In the genomic region with DNA sequence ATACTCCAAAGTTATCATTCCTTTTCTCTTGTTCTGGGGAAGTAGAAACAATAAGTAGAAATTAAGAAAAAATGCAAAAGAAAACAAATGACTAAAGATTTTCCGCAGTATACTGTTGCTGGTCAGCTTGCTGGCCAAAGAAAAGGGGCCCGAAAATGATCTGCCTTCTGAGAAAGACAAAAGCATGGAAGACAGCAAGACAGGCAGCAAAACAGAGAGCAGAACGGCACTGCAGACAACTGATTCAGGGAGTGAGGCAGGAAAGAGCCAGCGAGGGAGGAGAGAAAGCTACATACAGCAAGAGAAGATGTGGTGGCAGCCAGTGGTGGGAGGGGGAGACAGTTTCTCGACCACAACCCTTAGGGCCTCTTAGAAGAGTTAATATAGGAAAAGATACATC, we compare ENCODE assay signal across 21 cellular contexts. TPM values are rescaled to one million over a fixed set of nuclear protein-coding genes. Genes with fewer than 3 reads are reported as not detected.
A peak's percentile ranks its signal among the peaks of the same experiment; 100 is the strongest.
DNase-seq lines count a peak whose midpoint lies in the region; ATAC-seq lines count a peak whose summit lies in the region.
"Had no signal": no experiment of that assay in that cellular context is flagged by ENCODE, and none has a peak within 500 bp of the region (broad histone marks: within the 10 kb centered on the region; RNA-seq: fewer than 3 reads in every experiment).

No MANE protein-coding gene starts in this region.

- no peaks in the 10 kb centered on the region for H3K9me3 Mint-ChIP-seq in activated naive CD8-positive, alpha-beta T cell (ENCODE audit: low read depth)
- no peaks in the 10 kb centered on the region for H3K9me3 Mint-ChIP-seq in activated naive CD8-positive, alpha-beta T cell treated with anti-CD3 and anti-CD28 coated beads for 36 hours
- H3K9me3 Mint-ChIP-seq in activated naive CD8-positive, alpha-beta T cell treated with anti-CD3 and anti-CD28 coated beads, Interleukin-2, amount 50 U/mL, for 24 hours, result no peaks in the 10 kb centered on the region
- H3K9me3 Mint-ChIP-seq in naive thymus-derived CD4-positive, alpha-beta T cell, result peaks cover 0 to 6% (median 0%) of the 10 kb centered on the region in 11 donors
- H3K9me3 Mint-ChIP-seq: H9, IgD-negative memory B cell had no signal

- H3K4me3 Mint-ChIP-seq in activated naive CD8-positive, alpha-beta T cell, result peak overlapping the region; percentile 28
- H3K4me3 Mint-ChIP-seq in activated naive CD8-positive, alpha-beta T cell treated with anti-CD3 and anti-CD28 coated beads for 36 hours, result no peak overlapping the region
- peak overlapping the region; percentile 4 for H3K4me3 Mint-ChIP-seq in activated naive CD8-positive, alpha-beta T cell treated with anti-CD3 and anti-CD28 coated beads, Interleukin-2, amount 50 U/mL, for 24 hours
- H3K4me3 Mint-ChIP-seq in naive thymus-derived CD4-positive, alpha-beta T cell, result peak overlapping the region in 5 of 10 donors; percentile 7 to 55 (median 15)
- H3K4me3 Mint-ChIP-seq: H9 had no signal

- ATAC-seq in activated naive CD8-positive, alpha-beta T cell treated with anti-CD3 and anti-CD28 coated beads, Interleukin-2, amount 50 U/mL, for 24 hours, result no peak
- no peak for ATAC-seq in naive thymus-derived CD4-positive, alpha-beta T cell
- no peak for ATAC-seq in HG03196 (IDR thresholded peaks at IDR 0.05; ENCODE audit: unreplicated experiment)

- peaks cover 5% of the 10 kb centered on the region for H3K36me3 Mint-ChIP-seq in activated naive CD8-positive, alpha-beta T cell
- H3K36me3 Mint-ChIP-seq in activated naive CD8-positive, alpha-beta T cell treated with anti-CD3 and anti-CD28 coated beads for 36 hours, result peaks cover 13% of the 10 kb centered on the region
- H3K36me3 Mint-ChIP-seq in activated naive CD8-positive, alpha-beta T cell treated with anti-CD3 and anti-CD28 coated beads, Interleukin-2, amount 50 U/mL, for 24 hours (ENCODE audit: low read depth), result no peaks in the 10 kb centered on the region
- peaks cover 0 to 16% (median 4%) of the 10 kb centered on the region in 5 donors for H3K36me3 Mint-ChIP-seq in naive thymus-derived CD4-positive, alpha-beta T cell

- H3K9me3 ChIP-seq in naive thymus-derived CD4-positive, alpha-beta T cell (ENCODE audit: control insufficient read depth in 2 of 3, low read length in 3 of 3), result no peaks in the 10 kb centered on the region
- H3K9me3 ChIP-seq: BLaER1, MG63 had no signal

- H3K4me1 ChIP-seq in naive thymus-derived CD4-positive, alpha-beta T cell (ENCODE audit: control insufficient read depth in 2 of 2, insufficient read depth in 2 of 2, low read length in 2 of 2), result peaks cover 12 to 37% of the 10 kb centered on the region in 2 donors

- no peaks in the 10 kb centered on the region for H3K27me3 ChIP-seq in naive thymus-derived CD4-positive, alpha-beta T cell (ENCODE audit: control insufficient read depth in 2 of 2, insufficient read depth in 2 of 2, low read length in 2 of 2)
- H3K27me3 ChIP-seq: BLaER1, MG63 had no signal

- H3K27me3 Mint-ChIP-seq in activated naive CD8-positive, alpha-beta T cell, result no peaks in the 10 kb centered on the region
- H3K27me3 Mint-ChIP-seq in activated naive CD8-positive, alpha-beta T cell treated with anti-CD3 and anti-CD28 coated beads for 36 hours, result no peaks in the 10 kb centered on the region
- no peaks in the 10 kb centered on the region for H3K27me3 Mint-ChIP-seq in activated naive CD8-positive, alpha-beta T cell treated with anti-CD3 and anti-CD28 coated beads, Interleukin-2, amount 50 U/mL, for 24 hours
- H3K27me3 Mint-ChIP-seq in naive thymus-derived CD4-positive, alpha-beta T cell, result no peaks in the 10 kb centered on the region
- H3K27me3 Mint-ChIP-seq: IgD-negative memory B cell had no signal

- peaks cover 80% of the 10 kb centered on the region for H3K4me1 Mint-ChIP-seq in activated naive CD8-positive, alpha-beta T cell (ENCODE audit: low read depth)
- peaks cover 75% of the 10 kb centered on the region for H3K4me1 Mint-ChIP-seq in activated naive CD8-positive, alpha-beta T cell treated with anti-CD3 and anti-CD28 coated beads for 36 hours
- peaks cover 71% of the 10 kb centered on the region for H3K4me1 Mint-ChIP-seq in activated naive CD8-positive, alpha-beta T cell treated with anti-CD3 and anti-CD28 coated beads, Interleukin-2, amount 50 U/mL, for 24 hours
- H3K4me1 Mint-ChIP-seq in naive thymus-derived CD4-positive, alpha-beta T cell, result peaks cover 29 to 94% (median 85%) of the 10 kb centered on the region in 7 donors

- CTCF ChIA-PET in naive thymus-derived CD4-positive, alpha-beta T cell (lab: Charles Lee), result no interaction called here

- no peak overlapping the region for H3K4me3 ChIP-seq in naive thymus-derived CD4-positive, alpha-beta T cell (ENCODE audit: low read length)
- H3K4me3 ChIP-seq: BLaER1, MG63 had no signal

- H3K27ac Mint-ChIP-seq in activated naive CD8-positive, alpha-beta T cell, result peak overlapping the region; percentile 46
- H3K27ac Mint-ChIP-seq in activated naive CD8-positive, alpha-beta T cell treated with anti-CD3 and anti-CD28 coated beads for 36 hours, result no peak overlapping the region
- H3K27ac Mint-ChIP-seq in activated naive CD8-positive, alpha-beta T cell treated with anti-CD3 and anti-CD28 coated beads, Interleukin-2, amount 50 U/mL, for 24 hours, result peak overlapping the region; percentile 44
- H3K27ac Mint-ChIP-seq in naive thymus-derived CD4-positive, alpha-beta T cell, result peak overlapping the region in 7 of 9 donors; percentile 17 to 88 (median 35)
- H3K27ac Mint-ChIP-seq: H9, IgD-negative memory B cell had no signal

- intact Hi-C loops in naive thymus-derived CD4-positive, alpha-beta T cell (cut with micrococcal nuclease), result no loop called here

- no peaks in the 10 kb centered on the region for H3K36me3 ChIP-seq in naive thymus-derived CD4-positive, alpha-beta T cell (ENCODE audit: control insufficient read depth in 2 of 3, insufficient read depth in 3 of 3, low read length in 3 of 3)
- H3K36me3 ChIP-seq: BLaER1, MG63 had no signal

- DNase-seq in activated naive CD8-positive, alpha-beta T cell treated with anti-CD3 and anti-CD28 coated beads for 36 hours, result no peak
- DNase-seq in activated naive CD8-positive, alpha-beta T cell treated with anti-CD3 and anti-CD28 coated beads, Interleukin-2, amount 50 U/mL, for 24 hours, result no peak
- DNase-seq in naive thymus-derived CD4-positive, alpha-beta T cell, result no peak
- DNase-seq in NCI-H510A (lab: John Stamatoyannopoulos, UW) (no peak), DMS79 (lab: John Stamatoyannopoulos, UW) (no peak)
- DNase-seq: GF-D8, H9, Karpas-422, MG63, NCI-H1048, NCI-H1436, NCI-H1930, NCI-H345, NCI-H526, PC-3, SIG-M5 had no signal

- no peak overlapping the region for H3K27ac ChIP-seq in naive thymus-derived CD4-positive, alpha-beta T cell (ENCODE audit: low read depth, low read length)
- H3K27ac ChIP-seq: BLaER1, RWPE1 had no signal

- POLR2A ChIA-PET in naive thymus-derived CD4-positive, alpha-beta T cell (lab: Charles Lee), result interaction anchor here (0.5 to 7.3 kb wide), 6 partner anchors 13 to 140 kb away, joined by 3 to 47 read pairs (median 3); no protein-coding TSS in a partner anchor

RNA-seq across cellular contexts. Expression of gene DOCK9, which starts 5.3 kb away (rescaled TPM):
- total RNA-seq in activated naive CD8-positive, alpha-beta T cell treated with anti-CD3 and anti-CD28 coated beads for 36 hours, result 10 to 100 TPM; 31.9 to 33.5 TPM
- 100 to 1,000 TPM in 4 of 5 experiments, 10 to 100 TPM in 1; 75.1 to 214 (median 128) TPM for total RNA-seq in naive thymus-derived CD4-positive, alpha-beta T cell
- polyA plus RNA-seq in naive thymus-derived CD4-positive, alpha-beta T cell, result 10 to 100 TPM; 22.2 to 40.2 TPM
